1 cellular context compared by ENCODE assay signal in genomic region chr20:36082516-36082915, GRCh38.
TF ChIP-seq lines count a peak whose summit lies in the region.

No MANE protein-coding gene starts in this region.

TF ChIP-seq in A549, 52 proteins besides CTCF, POLR2A, EP300 and RAD21 (continued from another document):
- TF ChIP-seq GATA3 (IDR thresholded peaks at IDR 0.05; ENCODE audit: borderline replicate concordance) (peak; percentile 66; the same call in 1 of the 2 replicates), ZNF302 (CRISPR knock-in tag; IDR thresholded peaks at IDR 0.05) (peak; percentile 39; the same call in 1 of the 2 replicates), RFX5 (IDR thresholded peaks at IDR 0.05) (no peak), MAX (IDR thresholded peaks at IDR 0.05) (peak; percentile 31; the same call in 1 of the 2 replicates), ZSCAN20 (CRISPR knock-in tag; IDR thresholded peaks at IDR 0.05) (no peak), CHD4 (IDR thresholded peaks at IDR 0.05; ENCODE audit: borderline replicate concordance) (no peak), USF2 (IDR thresholded peaks at IDR 0.05) (no peak), FOSL2 (IDR thresholded peaks at IDR 0.05) (0 out of 2 replicates have a peak, but pooled peaks have one; percentile 10), FOSL2 (CRISPR knock-in tag; IDR thresholded peaks at IDR 0.05) (peak; percentile 42), NPAS2 (CRISPR knock-in tag; IDR thresholded peaks at IDR 0.05; ENCODE audit: borderline replicate concordance) (no peak)
